ENCODE assay signal across 14 cellular contexts in the genomic region with DNA sequence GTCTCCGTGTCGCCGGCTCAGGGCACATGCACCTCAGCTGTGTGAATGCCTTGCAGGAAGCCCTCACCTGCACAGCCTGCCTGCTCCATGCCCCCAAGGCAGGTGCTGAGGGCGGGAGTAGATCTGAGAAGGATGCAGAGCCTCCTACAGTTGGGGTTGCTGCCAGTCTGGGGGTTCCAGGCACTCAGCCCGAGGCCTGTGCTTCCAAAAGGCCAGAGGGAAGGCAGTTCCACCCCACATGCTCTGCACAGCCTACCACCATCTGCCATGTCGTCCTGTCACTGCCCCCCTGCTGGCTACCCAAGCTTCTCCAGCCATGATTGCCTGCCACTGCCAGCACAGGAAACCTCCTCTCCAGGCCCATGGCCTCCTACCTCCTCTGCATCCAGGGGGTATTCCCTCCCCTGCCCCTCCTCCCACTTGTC. TPM values are rescaled to one million over a fixed set of nuclear protein-coding genes. Genes with fewer than 3 reads are reported as not detected.
DNase-seq lines count a peak whose midpoint lies in the region; ATAC-seq, FAIRE-seq and TF ChIP-seq lines count a peak whose summit lies in the region.
"Had no signal": no experiment of that assay in that cellular context is flagged by ENCODE, and none has a peak within 500 bp of the region (broad histone marks: within the 10 kb centered on the region; RNA-seq: fewer than 3 reads in every experiment).

No MANE protein-coding gene starts in this region.

- peak overlapping the region; percentile 72 to 84 for H3K27ac Mint-ChIP-seq in stimulated activated naive CD8-positive, alpha-beta T cell treated with anti-CD3 and anti-CD28 coated beads, Interleukin-15, amount 100 ng/mL, for 72 hours

- WGBS in H1 (ENCODE audit: extremely low coverage in 1 of 2, insufficient coverage in 1 of 2, insufficient read length in 1 of 2, insufficient replicate concordance in 2 of 2, low coverage in 1 of 2, low lambda C conversion rate in 2 of 2, missing lambda C conversion rate in 1 of 2), 2 experiments = 89% methylated on average over 6 of the region's 6 CpGs; no CpG with 5 or more reads in 1 of the 2 experiments
- WGBS in psoas muscle, 3 donors = 78 to 84% (median 78%) methylated on average over 6 of the region's 6 CpGs

- no peak for TF ChIP-seq EP300 in H1 (IDR thresholded peaks at IDR 0.05; ENCODE audit: borderline replicate concordance in 1 of 2, low read depth in 2 of 2, low read length in 2 of 2)

- no peak overlapping the region for H2BK12ac ChIP-seq in H1 (ENCODE audit: low read depth, low read length)

- no peak overlapping the region for H2BK5ac ChIP-seq in H1 (ENCODE audit: low read depth, low read length)

- H3K79me1 ChIP-seq in H1 (ENCODE audit: low read depth, low read length) = no peaks in the 10 kb centered on the region

- H3K56ac ChIP-seq in H1 (replicated peaks; ENCODE audit: insufficient read length, low read depth, low read length) = no peak overlapping the region

- H3K36me3 ChIP-seq in H1 (ENCODE audit: control insufficient read depth in 2 of 4, insufficient read depth in 4 of 4, low read length in 3 of 4) (no peaks in the 10 kb centered on the region), psoas muscle (ENCODE audit: insufficient read depth in 1 of 2, low read depth in 1 of 2) (no peaks in the 10 kb centered on the region)

- no peak overlapping the region for H4K91ac ChIP-seq in H1 (replicated peaks; ENCODE audit: insufficient read length, low read length)

- no peak overlapping the region for H3K18ac ChIP-seq in H1 (ENCODE audit: extremely low read depth, low read length)

- no peak overlapping the region for H2AFZ ChIP-seq in H1 (ENCODE audit: low read length)

- H3K27me3 Mint-ChIP-seq in stimulated activated naive CD8-positive, alpha-beta T cell treated with anti-CD3 and anti-CD28 coated beads, Interleukin-15, amount 100 ng/mL, for 72 hours = no peaks in the 10 kb centered on the region

- H3K4me1 Mint-ChIP-seq in stimulated activated naive CD8-positive, alpha-beta T cell treated with anti-CD3 and anti-CD28 coated beads, Interleukin-15, amount 100 ng/mL, for 72 hours = peaks cover 77% of the 10 kb centered on the region

- DNase-seq in stimulated activated naive CD8-positive, alpha-beta T cell treated with anti-CD3 and anti-CD28 coated beads, Interleukin-15, amount 100 ng/mL, for 72 hours = no peak
- DNase-seq in stimulated activated naive CD8-positive, alpha-beta T cell treated with anti-CD3 and anti-CD28 coated beads, Interleukin-15, Interleukin-2, amounts not matched to agents 100 U/mL and 50 U/mL, for 24 hours = no peak
- DNase-seq in H1 (ENCODE audit: low read depth in 1 of 2, low spot score in 2 of 2) (no peak), psoas muscle (no peak), NCI-H524 treated with DMSO at 0.1 percent for 48 hours (lab: John Stamatoyannopoulos, UW) (no peak), posterior vena cava (ENCODE audit: low spot score) (no peak)
- DNase-seq: erythroblast, GF-D8, NCI-H187 treated with DMSO at 0.1 percent for 48 hours, OCI-M1 had no signal

- H3K14ac ChIP-seq in H1 (ENCODE audit: insufficient read length) = no peak overlapping the region

- H3K9me3 ChIP-seq in H1 (ENCODE audit: insufficient read depth in 2 of 2, low read depth in 1 of 2, low read length in 1 of 2) (no peaks in the 10 kb centered on the region), psoas muscle (no peaks in the 10 kb centered on the region)

- TF ChIP-seq POLR2A in H1 (IDR thresholded peaks at IDR 0.05; ENCODE audit: control extremely low read depth in 1 of 2, low read depth in 2 of 2, low read length in 2 of 2) = no peak
- no peak for TF ChIP-seq POLR2A in GM18505 (IDR thresholded peaks at IDR 0.05; ENCODE audit: borderline replicate concordance, extremely low read depth, insufficient read depth, insufficient read length)

- no peaks in the 10 kb centered on the region for H3K79me2 ChIP-seq in H1 (ENCODE audit: control insufficient read depth in 1 of 2, insufficient read depth in 2 of 2, low read length in 2 of 2)

- no peak overlapping the region for H2BK120ac ChIP-seq in H1 (replicated peaks; ENCODE audit: low read depth, low read length)

- H4K20me1 ChIP-seq in H1 (replicated peaks in 1 of 2; ENCODE audit: control insufficient read depth in 1 of 2, insufficient read depth in 2 of 2, low read length in 2 of 2) = no peaks in the 10 kb centered on the region

- no peak overlapping the region for H3K4ac ChIP-seq in H1 (replicated peaks; ENCODE audit: insufficient read length, low read depth, low read length)

- no peaks in the 10 kb centered on the region for H3K9me3 Mint-ChIP-seq in stimulated activated naive CD8-positive, alpha-beta T cell treated with anti-CD3 and anti-CD28 coated beads, Interleukin-15, amount 100 ng/mL, for 72 hours
- H3K9me3 Mint-ChIP-seq: nephron had no signal

- no peak overlapping the region for H3K4me3 ChIP-seq in H1 (ENCODE audit: extremely low read depth in 1 of 4, insufficient read depth in 2 of 4, low read depth in 3 of 4, low read length in 4 of 4)
- H3K4me3 ChIP-seq in psoas muscle = no peak overlapping the region

- FAIRE-seq in H1 (lab: Jason Lieb, UNC) = no peak

- H3K4me1 ChIP-seq in H1 (replicated peaks in 1 of 4; ENCODE audit: control insufficient read depth in 3 of 4, insufficient read depth in 4 of 4, low read length in 3 of 4) (no peaks in the 10 kb centered on the region), psoas muscle (peaks cover 84% of the 10 kb centered on the region)

- H3K27ac ChIP-seq in H1 (ENCODE audit: low read depth, low read length) (no peak overlapping the region), psoas muscle (peak overlapping the region; percentile 89)

- no peak overlapping the region for H3K23ac ChIP-seq in H1 (ENCODE audit: insufficient read length)

- H3K9ac ChIP-seq in H1 (replicated peaks in 1 of 4; ENCODE audit: extremely low read depth in 1 of 4, low read depth in 3 of 4, low read length in 3 of 4) = no peak overlapping the region

- no peak overlapping the region for H3K4me2 ChIP-seq in H1 (ENCODE audit: insufficient read depth in 1 of 2, low read depth in 2 of 2, low read length in 2 of 2)

- POLR2A ChIA-PET in H1 (lab: Charles Lee; ENCODE audit: partially characterized antibody) = no interaction called here

- H2BK20ac ChIP-seq in H1 (ENCODE audit: low read length) = no peak overlapping the region

- no peak overlapping the region for H4K5ac ChIP-seq in H1 (ENCODE audit: insufficient read length, low read depth, low read length)

- ATAC-seq in stimulated activated naive CD8-positive, alpha-beta T cell treated with anti-CD3 and anti-CD28 coated beads, Interleukin-15, amount 100 ng/mL, for 72 hours = no peak
- ATAC-seq in stimulated activated naive CD8-positive, alpha-beta T cell treated with anti-CD3 and anti-CD28 coated beads, Interleukin-15, Interleukin-2, amounts not matched to agents 100 U/mL and 50 U/mL, for 24 hours = no peak
- ATAC-seq in psoas muscle (no peak), GM18858 (IDR thresholded peaks at IDR 0.05; ENCODE audit: unreplicated experiment) (no peak), GM18505 (IDR thresholded peaks at IDR 0.05; ENCODE audit: unreplicated experiment) (no peak)

- CTCF ChIA-PET in H1 (lab: Charles Lee; ENCODE audit: partially characterized antibody) = no interaction called here

- no peaks in the 10 kb centered on the region for H3K27me3 ChIP-seq in H1 (replicated peaks in 1 of 4; ENCODE audit: control insufficient read depth in 3 of 4, extremely low read depth in 1 of 4, insufficient read depth in 3 of 4, low read length in 3 of 4)
- no peaks in the 10 kb centered on the region for H3K27me3 ChIP-seq in psoas muscle (ENCODE audit: insufficient read depth in 3 of 3, low read length in 2 of 3)

- peak overlapping the region in 1 of 2 donors; percentile 24 for H3K4me3 Mint-ChIP-seq in stimulated activated naive CD8-positive, alpha-beta T cell treated with anti-CD3 and anti-CD28 coated beads, Interleukin-15, amount 100 ng/mL, for 72 hours
- H3K4me3 Mint-ChIP-seq: nephron had no signal

- 0 out of 2 replicates have a peak overlapping the region, but pooled peaks have one; percentile 3 for H4K8ac ChIP-seq in H1 (ENCODE audit: extremely low read depth, insufficient read depth, low read length)

- H2BK15ac ChIP-seq in H1 (ENCODE audit: low read length) = no peak overlapping the region

- intact Hi-C loops in psoas muscle (cut with DNase I) (loop anchor here in 1 of 2 donors (5.0 kb wide), 1 partner anchor 36 kb away; no protein-coding TSS in a partner anchor), posterior vena cava (cut with DNase I) (no loop called here)

- TF ChIP-seq RAD21 in H1 (IDR thresholded peaks at IDR 0.05 in 1 of 2, conservative IDR thresholded peaks at IDR 0.05 in 1 of 2; ENCODE audit: low read depth in 2 of 2, low read length in 2 of 2) = no peak

- H2AK5ac ChIP-seq in H1 (ENCODE audit: low read depth, low read length) = no peak overlapping the region

- no peaks in the 10 kb centered on the region for H3K23me2 ChIP-seq in H1 (ENCODE audit: low read depth, low read length)

- TF ChIP-seq CTCF in H1 (IDR thresholded peaks at IDR 0.05; ENCODE audit: control extremely low read depth in 1 of 3, insufficient read depth in 1 of 3, low read depth in 1 of 3, low read length in 3 of 3) (no peak), psoas muscle (IDR thresholded peaks at IDR 0.05) (no peak)

RNA-seq across cellular contexts. Expression of a gene that starts 19.3 kb away (rescaled TPM):
- 2.2 and 2.6 TPM in 2 replicates for total RNA-seq in H1 (2021; fragmentation: NEBNext Ultra II Directional; extraction: Animal tissue kit (Norgen Biotek cat#: 25700))
- polyA plus RNA-seq in H1 (2011; rRNA removed) (3.3 and 3.4 TPM in 2 replicates), psoas muscle (10 to 100 TPM in 2 of 3 donors, 1 to 10 TPM in 1; 8.8 to 15.1 (median 12.2) TPM)
- polyA plus RNA-seq in H1 (2011; cell fraction: cytosol; rRNA removed) = 3.7 TPM
- polyA plus RNA-seq in H1 (2011; cell fraction: nucleus; rRNA removed) = 5.8 TPM
- 2.6 to 4.3 TPM (median 3.7 TPM) in 4 replicates for polyA plus RNA-seq in H1 (2012, experiment 1 of 2)
- polyA plus RNA-seq in H1 (2012, experiment 2 of 2) = 2.2 TPM
- polyA plus RNA-seq in H1 (2013, experiment 1 of 2) = 1.2 TPM
- 1.1 TPM for polyA plus RNA-seq in H1 (2013, experiment 2 of 2)
- polyA minus RNA-seq in H1 (2011; rRNA and poly(A)+ RNA removed) = 3.4 and 6.8 TPM in 2 replicates
- 2.1 TPM for polyA minus RNA-seq in H1 (2011; cell fraction: cytosol; rRNA and poly(A)+ RNA removed)
- 2.3 TPM for polyA minus RNA-seq in H1 (2011; cell fraction: nucleus; rRNA and poly(A)+ RNA removed)
- total RNA-seq in psoas muscle (10 to 100 TPM; 16.8 to 53.3 (median 39.0) TPM), posterior vena cava (10 to 100 TPM; 11.6 to 12.2 TPM)

RNA-seq across cellular contexts. Expression of a gene that starts 43.3 kb away (rescaled TPM):
- not detected in 2 replicates for total RNA-seq in H1 (2021; fragmentation: NEBNext Ultra II Directional; extraction: Animal tissue kit (Norgen Biotek cat#: 25700))
- polyA plus RNA-seq in H1 (2011; rRNA removed) = 0.05 and 0.14 TPM in 2 replicates
- 0.04 TPM for polyA plus RNA-seq in H1 (2011; cell fraction: cytosol; rRNA removed)
- not detected for polyA plus RNA-seq in H1 (2011; cell fraction: nucleus; rRNA removed)
- polyA plus RNA-seq in H1 (2012, experiment 1 of 2) = not detected in 4 replicates
- not detected for polyA plus RNA-seq in H1 (2012, experiment 2 of 2)
- polyA plus RNA-seq in H1 (2013, experiment 1 of 2) = 0.10 TPM
- polyA plus RNA-seq in H1 (2013, experiment 2 of 2) = 0.04 TPM
- polyA minus RNA-seq in H1 (2011; rRNA and poly(A)+ RNA removed) = not detected in 2 replicates
- polyA minus RNA-seq in H1 (2011; cell fraction: cytosol; rRNA and poly(A)+ RNA removed) = not detected
- polyA minus RNA-seq in H1 (2011; cell fraction: nucleus; rRNA and poly(A)+ RNA removed) = 1.00 TPM
- total RNA-seq in psoas muscle = under 1 TPM in 3 of 4 donors, not detected in 1; 0.41 to 0.52 (median 0.48) TPM
- polyA plus RNA-seq in psoas muscle = under 1 TPM; 0.04 to 0.07 (median 0.05) TPM
- total RNA-seq in posterior vena cava = not detected
- total RNA-seq: T-helper 2 cell treated with Interferon-gamma antibody and Interleukin-4, amounts not matched to agents 100 ng/mL and 5 ng/mL, for 36 hours had no signal

RNA-seq across cellular contexts. Expression of a gene that starts 46.1 kb away (rescaled TPM):
- total RNA-seq in H1 (2021; fragmentation: NEBNext Ultra II Directional; extraction: Animal tissue kit (Norgen Biotek cat#: 25700)) = 63.6 and 66.0 TPM in 2 replicates
- polyA plus RNA-seq in H1 (2011; rRNA removed) (31.3 and 38.1 TPM in 2 replicates), psoas muscle (10 to 100 TPM; 25.5 to 31.2 (median 30.3) TPM)
- polyA plus RNA-seq in H1 (2011; cell fraction: cytosol; rRNA removed) = 49.3 TPM
- 35.2 TPM for polyA plus RNA-seq in H1 (2011; cell fraction: nucleus; rRNA removed)
- polyA plus RNA-seq in H1 (2012, experiment 1 of 2) = 60.6 to 69.3 TPM (median 62.7 TPM) in 4 replicates
- 47.6 TPM for polyA plus RNA-seq in H1 (2012, experiment 2 of 2)
- 72.9 TPM for polyA plus RNA-seq in H1 (2013, experiment 1 of 2)
- 82.4 TPM for polyA plus RNA-seq in H1 (2013, experiment 2 of 2)
- 25.0 and 25.8 TPM in 2 replicates for polyA minus RNA-seq in H1 (2011; rRNA and poly(A)+ RNA removed)
- 15.6 TPM for polyA minus RNA-seq in H1 (2011; cell fraction: cytosol; rRNA and poly(A)+ RNA removed)
- polyA minus RNA-seq in H1 (2011; cell fraction: nucleus; rRNA and poly(A)+ RNA removed) = 17.7 TPM
- total RNA-seq in psoas muscle (10 to 100 TPM; 19.9 to 44.5 (median 24.2) TPM), posterior vena cava (10 to 100 TPM; 32.7 to 45.6 TPM)
